Comparison of ENCODE assay signal across 13 cellular contexts in genomic region chr6:113293106-113293505, GRCh38.
A peak's percentile ranks its signal among the peaks of the same experiment; 100 is the strongest.
DNase-seq lines count a peak whose midpoint lies in the region; ATAC-seq and TF ChIP-seq lines count a peak whose summit lies in the region.
"Had no signal": no experiment of that assay in that cellular context is flagged by ENCODE, and none has a peak within 500 bp of the region (broad histone marks: within the 10 kb centered on the region; RNA-seq: fewer than 3 reads in every experiment).

No MANE protein-coding gene starts in this region.

- no peaks in the 10 kb centered on the region for H3K27me3 ChIP-seq in thyroid gland
- H3K27me3 ChIP-seq: body of pancreas had no signal

- H3K9me3 ChIP-seq in SK-N-MC (ENCODE audit: low read depth, low read length): no peaks in the 10 kb centered on the region
- H3K9me3 ChIP-seq in thyroid gland: no peaks in the 10 kb centered on the region
- no peaks in the 10 kb centered on the region for H3K9me3 ChIP-seq in mucosa of descending colon
- H3K9me3 ChIP-seq: body of pancreas had no signal

- no peak for TF ChIP-seq POLR2A in thyroid gland (IDR thresholded peaks at IDR 0.05)

- WGBS in thyroid gland, 2 donors: 56 to 63% methylated on average over 1 of the region's 1 CpG

- TF ChIP-seq CTCF in thyroid gland (IDR thresholded peaks at IDR 0.05): no peak
- no peak for TF ChIP-seq CTCF in mucosa of descending colon (IDR thresholded peaks at IDR 0.05)

- DNase-seq in SK-N-MC (ENCODE audit: low read depth, low spot score): no peak
- no peak for DNase-seq in DMS 273 treated with DMSO at 0.1 percent for 48 hours (lab: John Stamatoyannopoulos, UW)
- DNase-seq in thyroid gland: no peak
- DNase-seq in mucosa of descending colon: no peak
- DNase-seq in NCI-H446 (lab: John Stamatoyannopoulos, UW): no peak
- DNase-seq: activated T-cell treated with anti-CD3 and anti-CD28 coated beads, Interleukin-2, amount 50 U/mL, for 24 hours; body of pancreas; NCI-H2227 treated with DMSO at 0.1 percent for 48 hours; stimulated activated CD4-positive, alpha-beta T cell treated with anti-CD3 and anti-CD28 coated beads, Interleukin-4, amount 100 ng/mL, for 4 hours had no signal

- ATAC-seq in GM18498 (IDR thresholded peaks at IDR 0.05; ENCODE audit: unreplicated experiment) (peak; percentile 79), GM21381 (IDR thresholded peaks at IDR 0.05; ENCODE audit: unreplicated experiment) (peak; percentile 83), HG02973 (IDR thresholded peaks at IDR 0.05; ENCODE audit: unreplicated experiment) (peak; percentile 64), mucosa of descending colon (no peak)
- ATAC-seq: body of pancreas, Right ventricle myocardium inferior had no signal

- H3K4me1 ChIP-seq in thyroid gland (peaks cover 7 to 12% of the 10 kb centered on the region in 2 donors), mucosa of descending colon (ENCODE audit: low read depth) (no peaks in the 10 kb centered on the region)
- H3K4me1 ChIP-seq: body of pancreas had no signal

- H3K36me3 ChIP-seq in SK-N-MC (ENCODE audit: insufficient read depth, low read length): no peaks in the 10 kb centered on the region
- no peaks in the 10 kb centered on the region for H3K36me3 ChIP-seq in thyroid gland
- no peaks in the 10 kb centered on the region for H3K36me3 ChIP-seq in mucosa of descending colon (ENCODE audit: low read depth)

- peak overlapping the region; percentile 22 for H3K9ac ChIP-seq in SK-N-MC (ENCODE audit: insufficient read length)

- H3K4me3 ChIP-seq in SK-N-MC (peak overlapping the region; percentile 28; the same call in 1 of the 2 replicates), thyroid gland (replicated peaks in 1 of 3) (no peak overlapping the region), mucosa of descending colon (no peak overlapping the region)
- H3K4me3 ChIP-seq: body of pancreas had no signal

- H3K27ac ChIP-seq in SK-N-MC (peak overlapping the region; percentile 37; the same call in 1 of the 2 replicates), thyroid gland (no peak overlapping the region)
- H3K27ac ChIP-seq: body of pancreas had no signal

- intact Hi-C loops in thyroid gland (cut with DNase I) (no loop called here), mucosa of descending colon (cut with DNase I, micrococcal nuclease) (no loop called here)
